Comparison of ENCODE assay signal across 8 cellular contexts in the genomic region with DNA sequence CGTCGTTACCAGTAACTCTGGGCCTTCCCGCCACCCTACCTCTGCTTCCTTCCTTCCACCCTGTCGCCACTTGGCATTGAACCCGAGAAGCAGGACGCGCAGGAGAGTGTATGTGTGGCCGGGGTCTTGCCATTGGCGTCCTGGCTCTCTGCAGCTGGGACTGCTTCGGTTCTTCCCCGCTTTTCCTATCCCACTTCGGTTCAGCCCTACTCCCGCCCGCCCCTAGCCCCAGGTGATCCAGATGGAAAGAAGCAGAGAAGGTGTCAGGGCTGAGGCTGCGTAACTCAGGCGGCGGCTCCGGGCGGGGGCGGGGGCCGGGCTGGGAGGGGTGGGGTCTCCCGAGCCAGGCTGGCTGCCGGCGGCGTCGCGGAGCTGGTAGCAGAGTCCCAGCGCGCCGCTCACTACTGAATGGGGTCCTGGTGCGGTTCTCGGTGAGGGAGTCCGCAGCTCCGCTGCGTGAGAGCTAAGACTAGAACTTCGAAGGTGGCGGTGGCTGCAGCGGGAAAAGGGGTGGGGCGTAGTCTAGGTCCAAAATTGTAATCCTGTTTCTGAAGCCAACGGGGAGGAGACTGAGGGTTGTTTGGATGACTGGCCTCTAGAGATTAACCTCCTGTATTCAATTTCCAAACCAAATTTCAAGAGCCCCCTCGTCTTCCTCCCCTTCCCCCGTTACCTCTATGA. TPM values are rescaled to one million over a fixed set of nuclear protein-coding genes. Genes with fewer than 3 reads are reported as not detected.
DNase-seq lines count a peak whose midpoint lies in the region; ATAC-seq and TF ChIP-seq lines count a peak whose summit lies in the region.
"Had no signal": no experiment of that assay in that cellular context is flagged by ENCODE, and none has a peak within 500 bp of the region (broad histone marks: within the 10 kb centered on the region; RNA-seq: fewer than 3 reads in every experiment).

No MANE protein-coding gene starts in this region.

- CTCF ChIA-PET in T-cell (lab: Charles Lee): no interaction called here

- ATAC-seq in T-cell (replicated peaks in 1 of 4) (peak in 1 of 4 experiments; percentile 28), HG03457 (IDR thresholded peaks at IDR 0.05; ENCODE audit: unreplicated experiment) (no peak)

- H3K36me3 Mint-ChIP-seq in T-cell (no peaks in the 10 kb centered on the region), nephron progenitor cell (ENCODE audit: low read depth) (no peaks in the 10 kb centered on the region)

- peaks cover 4 to 14% (median 5%) of the 10 kb centered on the region in 3 donors for H3K4me1 Mint-ChIP-seq in T-cell
- H3K4me1 Mint-ChIP-seq in nephron progenitor cell: peaks cover 26% of the 10 kb centered on the region

- DNase-seq in HCEC 1CT (peak; percentile 83), T-cell (no peak), fibroblast of mammary gland (ENCODE audit: low read depth) (peak; percentile 74), nephron progenitor cell (peak; percentile 74), germinal center (ENCODE audit: low spot score) (no peak), T-helper 9 cell (no peak)

- H3K27ac Mint-ChIP-seq in T-cell (no peak overlapping the region), nephron progenitor cell (no peak overlapping the region)
- H3K27ac Mint-ChIP-seq: T-helper 17 cell had no signal

- H3K27me3 Mint-ChIP-seq in T-cell (peaks cover 32 to 35% of the 10 kb centered on the region in 2 donors), nephron progenitor cell (ENCODE audit: low read depth, poor library complexity) (peaks cover 44% of the 10 kb centered on the region)

- TF ChIP-seq CTCF in fibroblast of mammary gland (conservative IDR thresholded peaks at IDR 0.05; ENCODE audit: control insufficient read depth, insufficient read depth, low read depth, low read length) (no peak), nephron progenitor cell (IDR thresholded peaks at IDR 0.05) (no peak)

- no peaks in the 10 kb centered on the region for H3K9me3 Mint-ChIP-seq in T-cell
- H3K9me3 Mint-ChIP-seq in nephron progenitor cell: no peaks in the 10 kb centered on the region

- H3K4me3 ChIP-seq in fibroblast of mammary gland (ENCODE audit: control insufficient read depth, low read depth, low read length): peak overlapping the region; percentile 89

- POLR2A ChIA-PET in T-cell (lab: Charles Lee): no interaction called here

- H3K4me3 Mint-ChIP-seq in T-cell (peak overlapping the region; percentile 21 to 50 (median 21)), nephron progenitor cell (peak overlapping the region; percentile 88)

RNA-seq across cellular contexts. Expression of a gene that starts 1.3 kb away (rescaled TPM):
- not detected for total RNA-seq in T-cell
- total RNA-seq: T-helper 17 cell had no signal

Comparison
In these comparisons a context has a peak if more than half of its experiments do, and no peak if none do; other contexts are left out.
1. DNase-seq: peak in HCEC 1CT (single experiment), fibroblast of mammary gland (single experiment) and nephron progenitor cell (single experiment); none in T-cell (0 of 34), germinal center (single experiment) and T-helper 9 cell (single experiment).